Comparison of ENCODE assay signal across 8 cellular contexts in genomic region chr19:11481777-11482383, GRCh38. TPM values are rescaled to one million over a fixed set of nuclear protein-coding genes. Genes with fewer than 3 reads are reported as not detected.
DNase-seq lines count a peak whose midpoint lies in the region; ATAC-seq and TF ChIP-seq lines count a peak whose summit lies in the region.

No MANE protein-coding gene starts in this region.

- no peak overlapping the region for H2AFZ ChIP-seq in hepatocyte

- 7% methylated on average over 43 of the region's 45 CpGs for WGBS in hepatocyte (ENCODE audit: low lambda C conversion rate, missing lambda C conversion rate)

- peak in 1 of 2 donors; percentile 6 for TF ChIP-seq POLR2A in gastrocnemius medialis (IDR thresholded peaks at IDR 0.05)

- TF ChIP-seq CTCF in ascending aorta (IDR thresholded peaks at IDR 0.05) (no peak), hepatocyte (IDR thresholded peaks at IDR 0.05; ENCODE audit: poor library complexity) (no peak), gastrocnemius medialis (IDR thresholded peaks at IDR 0.05 in 4 of 5, conservative IDR thresholded peaks at IDR 0.05 in 1 of 5) (no peak)

- no peaks in the 10 kb centered on the region for H3K79me2 ChIP-seq in hepatocyte

- ATAC-seq in HG02571 (IDR thresholded peaks at IDR 0.05; ENCODE audit: unreplicated experiment) (peak; percentile 61), gastrocnemius medialis (peak; percentile 58 to 59)

- H3K27me3 ChIP-seq in ascending aorta, result peaks cover 24% of the 10 kb centered on the region
- H3K27me3 ChIP-seq in hepatocyte, result peaks cover 55% of the 10 kb centered on the region
- peaks cover 35 to 64% (median 43%) of the 10 kb centered on the region in 3 donors for H3K27me3 ChIP-seq in gastrocnemius medialis

- no peaks in the 10 kb centered on the region for H4K20me1 ChIP-seq in hepatocyte (ENCODE audit: insufficient read depth, poor library complexity, severe bottlenecking)

- peaks cover 3 to 9% of the 10 kb centered on the region in 2 donors for H3K4me1 ChIP-seq in ascending aorta
- H3K4me1 ChIP-seq in hepatocyte (ENCODE audit: insufficient read depth), result peaks cover 5% of the 10 kb centered on the region
- H3K4me1 ChIP-seq in gastrocnemius medialis, result peaks cover 6 to 12% of the 10 kb centered on the region in 2 donors

- H3K9me3 ChIP-seq in ascending aorta (no peaks in the 10 kb centered on the region), hepatocyte (ENCODE audit: low read depth) (no peaks in the 10 kb centered on the region), gastrocnemius medialis (no peaks in the 10 kb centered on the region)

- H3K9me2 ChIP-seq in hepatocyte (replicated peaks; ENCODE audit: insufficient read depth), result no peaks in the 10 kb centered on the region

- H3K4me2 ChIP-seq in hepatocyte, result peak overlapping the region; percentile 79

- H3K27ac ChIP-seq in ascending aorta (no peak overlapping the region), hepatocyte (no peak overlapping the region), gastrocnemius medialis (peak overlapping the region in 1 of 4 donors; percentile 2)

- H3K36me3 ChIP-seq in ascending aorta (peaks cover 12 to 23% of the 10 kb centered on the region in 2 donors), hepatocyte (replicated peaks; ENCODE audit: insufficient read depth, low read depth) (no peaks in the 10 kb centered on the region), gastrocnemius medialis (peaks cover 0 to 3% of the 10 kb centered on the region in 2 donors)

- H3K4me3 ChIP-seq in ascending aorta (peak overlapping the region; percentile 34 to 44), hepatocyte (peak overlapping the region; percentile 33), gastrocnemius medialis (peak overlapping the region; percentile 23 to 51 (median 45))

- in situ Hi-C loops in gastrocnemius medialis (cut with MboI; ENCODE audit: low sequenced_read_pairs in 4 of 4), result no loop called here

- intact Hi-C loops in ascending aorta (cut with DNase I), result loop anchor here (1.0 to 2.0 kb wide), 2 partner anchors 107 to 189 kb away; partner anchors contain the start of gene SWSAP1
- intact Hi-C loops in gastrocnemius medialis (cut with DNase I; ENCODE audit: low total_unique reads), result loop anchor here (2.0 kb wide), 2 partner anchors 101 to 189 kb away; no protein-coding TSS in a partner anchor

- DNase-seq in GF-D8 (lab: John Stamatoyannopoulos, UW), result peak; percentile 69
- peak; percentile 97 for DNase-seq in NCI-H1436 treated with DMSO at 0.1 percent for 48 hours (lab: John Stamatoyannopoulos, UW)
- peak in 4 of 5 donors; percentile 30 to 77 (median 42) for DNase-seq in T-helper 1 cell
- peak; percentile 19 to 79 for DNase-seq in ascending aorta (ENCODE audit: low spot score in 2 of 2)
- DNase-seq in hepatocyte (ENCODE audit: low spot score), result peak; percentile 64
- DNase-seq in gastrocnemius medialis, result peak; percentile 25 to 36
- DNase-seq in LoVo (ENCODE audit: low spot score), result no peak

RNA-seq across cellular contexts. Expression of gene ELAVL3, which starts 1.0 kb away (rescaled TPM):
- not detected for total RNA-seq in ascending aorta
- 0.30 TPM in 1 of 2 replicates, not detected in the other for total RNA-seq in hepatocyte
- polyA plus RNA-seq in hepatocyte, result 0.11 and 0.18 TPM in 2 replicates
- not detected for total RNA-seq in gastrocnemius medialis

RNA-seq across cellular contexts. Expression of gene ZNF653, which starts 23.8 kb away (rescaled TPM):
- total RNA-seq in ascending aorta (7.6 TPM), hepatocyte (8.4 and 9.5 TPM in 2 replicates), gastrocnemius medialis (10 to 100 TPM in 2 of 4 donors, 1 to 10 TPM in 2; 5.6 to 25.8 (median 10.1) TPM)
- polyA plus RNA-seq in hepatocyte, result 9.6 and 10.2 TPM in 2 replicates

RNA-seq across cellular contexts. Expression of gene PRKCSH, which starts 46.4 kb away (rescaled TPM):
- total RNA-seq in ascending aorta (208 TPM), hepatocyte (60.0 and 85.1 TPM in 2 replicates), gastrocnemius medialis (10 to 100 TPM; 31.6 to 54.2 (median 50.6) TPM)
- polyA plus RNA-seq in hepatocyte, result 245 and 251 TPM in 2 replicates

RNA-seq across cellular contexts. Expression of gene ODAD3, which starts 47.0 kb away (rescaled TPM):
- total RNA-seq in ascending aorta, result not detected
- 0.08 and 1.3 TPM in 2 replicates for total RNA-seq in hepatocyte
- polyA plus RNA-seq in hepatocyte, result 1.4 and 1.9 TPM in 2 replicates
- not detected for total RNA-seq in gastrocnemius medialis

RNA-seq across cellular contexts. Expression of gene ECSIT, which starts 47.1 kb away (rescaled TPM):
- total RNA-seq in ascending aorta (27.5 TPM), hepatocyte (32.5 and 36.3 TPM in 2 replicates), gastrocnemius medialis (100 to 1,000 TPM in 3 of 4 donors, 10 to 100 TPM in 1; 82.9 to 199 (median 129) TPM)
- 23.2 and 26.3 TPM in 2 replicates for polyA plus RNA-seq in hepatocyte
